In the genomic region with DNA sequence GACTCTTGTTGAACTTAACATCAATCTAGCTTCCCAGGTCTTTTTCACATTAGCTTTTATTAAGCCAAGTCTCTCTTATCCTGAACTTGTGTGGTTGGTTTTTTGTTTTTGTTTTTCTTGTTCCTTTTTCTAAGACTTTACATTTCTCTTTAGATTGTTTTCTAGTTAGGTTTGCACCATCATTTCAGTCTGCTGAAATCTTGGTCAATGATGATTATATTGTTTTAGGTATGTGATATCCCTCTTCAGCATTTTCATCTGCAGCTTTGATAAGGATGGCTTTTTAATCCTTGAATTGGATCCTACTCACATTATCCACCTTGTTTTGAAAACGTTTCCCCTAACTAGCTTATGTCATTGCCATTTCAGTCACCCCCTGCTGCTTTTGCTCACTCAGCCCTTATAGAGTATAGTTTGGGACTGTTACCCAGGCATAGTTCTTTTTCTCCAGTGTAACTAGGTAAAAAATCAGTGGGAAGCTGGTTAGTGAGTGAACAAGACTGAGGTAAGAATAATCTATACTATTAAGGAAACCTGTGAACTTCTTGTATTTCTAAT, we compare ENCODE assay signal across 1 cellular context.
TF ChIP-seq lines count a peak whose summit lies in the region.

No MANE protein-coding gene starts in this region.

TF ChIP-seq in GM23338, 12 proteins besides CTCF, POLR2A, EP300 and RAD21 (continued from another document):
- TF ChIP-seq, protein P1, sequence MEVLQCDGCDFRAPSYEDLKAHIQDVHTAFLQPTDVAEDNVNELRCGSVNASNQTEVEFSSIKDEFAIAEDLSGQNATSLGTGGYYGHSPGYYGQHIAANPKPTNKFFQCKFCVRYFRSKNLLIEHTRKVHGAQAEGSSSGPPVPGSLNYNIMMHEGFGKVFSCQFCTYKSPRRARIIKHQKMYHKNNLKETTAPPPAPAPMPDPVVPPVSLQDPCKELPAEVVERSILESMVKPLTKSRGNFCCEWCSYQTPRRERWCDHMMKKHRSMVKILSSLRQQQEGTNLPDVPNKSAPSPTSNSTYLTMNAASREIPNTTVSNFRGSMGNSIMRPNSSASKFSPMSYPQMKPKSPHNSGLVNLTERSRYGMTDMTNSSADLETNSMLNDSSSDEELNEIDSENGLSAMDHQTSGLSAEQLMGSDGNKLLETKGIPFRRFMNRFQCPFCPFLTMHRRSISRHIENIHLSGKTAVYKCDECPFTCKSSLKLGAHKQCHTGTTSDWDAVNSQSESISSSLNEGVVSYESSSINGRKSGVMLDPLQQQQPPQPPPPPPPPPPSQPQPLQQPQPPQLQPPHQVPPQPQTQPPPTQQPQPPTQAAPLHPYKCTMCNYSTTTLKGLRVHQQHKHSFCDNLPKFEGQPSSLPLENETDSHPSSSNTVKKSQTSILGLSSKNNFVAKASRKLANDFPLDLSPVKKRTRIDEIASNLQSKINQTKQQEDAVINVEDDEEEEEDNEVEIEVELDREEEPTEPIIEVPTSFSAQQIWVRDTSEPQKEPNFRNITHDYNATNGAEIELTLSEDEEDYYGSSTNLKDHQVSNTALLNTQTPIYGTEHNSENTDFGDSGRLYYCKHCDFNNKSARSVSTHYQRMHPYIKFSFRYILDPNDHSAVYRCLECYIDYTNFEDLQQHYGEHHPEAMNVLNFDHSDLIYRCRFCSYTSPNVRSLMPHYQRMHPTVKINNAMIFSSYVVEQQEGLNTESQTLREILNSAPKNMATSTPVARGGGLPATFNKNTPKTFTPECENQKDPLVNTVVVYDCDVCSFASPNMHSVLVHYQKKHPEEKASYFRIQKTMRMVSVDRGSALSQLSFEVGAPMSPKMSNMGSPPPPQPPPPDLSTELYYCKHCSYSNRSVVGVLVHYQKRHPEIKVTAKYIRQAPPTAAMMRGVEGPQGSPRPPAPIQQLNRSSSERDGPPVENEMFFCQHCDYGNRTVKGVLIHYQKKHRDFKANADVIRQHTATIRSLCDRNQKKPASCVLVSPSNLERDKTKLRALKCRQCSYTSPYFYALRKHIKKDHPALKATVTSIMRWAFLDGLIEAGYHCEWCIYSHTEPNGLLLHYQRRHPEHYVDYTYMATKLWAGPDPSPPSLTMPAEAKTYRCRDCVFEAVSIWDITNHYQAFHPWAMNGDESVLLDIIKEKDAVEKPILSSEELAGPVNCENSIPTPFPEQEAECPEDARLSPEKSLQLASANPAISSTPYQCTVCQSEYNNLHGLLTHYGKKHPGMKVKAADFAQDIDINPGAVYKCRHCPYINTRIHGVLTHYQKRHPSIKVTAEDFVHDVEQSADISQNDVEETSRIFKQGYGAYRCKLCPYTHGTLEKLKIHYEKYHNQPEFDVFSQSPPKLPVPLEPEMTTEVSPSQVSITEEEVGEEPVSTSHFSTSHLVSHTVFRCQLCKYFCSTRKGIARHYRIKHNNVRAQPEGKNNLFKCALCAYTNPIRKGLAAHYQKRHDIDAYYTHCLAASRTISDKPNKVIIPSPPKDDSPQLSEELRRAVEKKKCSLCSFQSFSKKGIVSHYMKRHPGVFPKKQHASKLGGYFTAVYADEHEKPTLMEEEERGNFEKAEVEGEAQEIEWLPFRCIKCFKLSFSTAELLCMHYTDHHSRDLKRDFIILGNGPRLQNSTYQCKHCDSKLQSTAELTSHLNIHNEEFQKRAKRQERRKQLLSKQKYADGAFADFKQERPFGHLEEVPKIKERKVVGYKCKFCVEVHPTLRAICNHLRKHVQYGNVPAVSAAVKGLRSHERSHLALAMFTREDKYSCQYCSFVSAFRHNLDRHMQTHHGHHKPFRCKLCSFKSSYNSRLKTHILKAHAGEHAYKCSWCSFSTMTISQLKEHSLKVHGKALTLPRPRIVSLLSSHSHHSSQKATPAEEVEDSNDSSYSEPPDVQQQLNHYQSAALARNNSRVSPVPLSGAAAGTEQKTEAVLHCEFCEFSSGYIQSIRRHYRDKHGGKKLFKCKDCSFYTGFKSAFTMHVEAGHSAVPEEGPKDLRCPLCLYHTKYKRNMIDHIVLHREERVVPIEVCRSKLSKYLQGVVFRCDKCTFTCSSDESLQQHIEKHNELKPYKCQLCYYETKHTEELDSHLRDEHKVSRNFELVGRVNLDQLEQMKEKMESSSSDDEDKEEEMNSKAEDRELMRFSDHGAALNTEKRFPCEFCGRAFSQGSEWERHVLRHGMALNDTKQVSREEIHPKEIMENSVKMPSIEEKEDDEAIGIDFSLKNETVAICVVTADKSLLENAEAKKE (CRISPR knock-in tag; IDR thresholded peaks at IDR 0.05): no peak
- TF ChIP-seq, protein P2, sequence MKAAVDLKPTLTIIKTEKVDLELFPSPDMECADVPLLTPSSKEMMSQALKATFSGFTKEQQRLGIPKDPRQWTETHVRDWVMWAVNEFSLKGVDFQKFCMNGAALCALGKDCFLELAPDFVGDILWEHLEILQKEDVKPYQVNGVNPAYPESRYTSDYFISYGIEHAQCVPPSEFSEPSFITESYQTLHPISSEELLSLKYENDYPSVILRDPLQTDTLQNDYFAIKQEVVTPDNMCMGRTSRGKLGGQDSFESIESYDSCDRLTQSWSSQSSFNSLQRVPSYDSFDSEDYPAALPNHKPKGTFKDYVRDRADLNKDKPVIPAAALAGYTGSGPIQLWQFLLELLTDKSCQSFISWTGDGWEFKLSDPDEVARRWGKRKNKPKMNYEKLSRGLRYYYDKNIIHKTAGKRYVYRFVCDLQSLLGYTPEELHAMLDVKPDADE (IDR thresholded peaks at IDR 0.05): no peak
- no peak for TF ChIP-seq CREB1 (CRISPR knock-in tag; IDR thresholded peaks at IDR 0.05; ENCODE audit: low read depth)
- TF ChIP-seq POLR2AphosphoS5 (IDR thresholded peaks at IDR 0.05; ENCODE audit: low read depth): no peak
- TF ChIP-seq NANOG (IDR thresholded peaks at IDR 0.05; ENCODE audit: borderline replicate concordance): no peak
- no peak for TF ChIP-seq ZNF114 (CRISPR knock-in tag; IDR thresholded peaks at IDR 0.05)
- no peak for TF ChIP-seq EZH2 (IDR thresholded peaks at IDR 0.05; ENCODE audit: low read depth, unreplicated experiment)
- TF ChIP-seq, protein P3, sequence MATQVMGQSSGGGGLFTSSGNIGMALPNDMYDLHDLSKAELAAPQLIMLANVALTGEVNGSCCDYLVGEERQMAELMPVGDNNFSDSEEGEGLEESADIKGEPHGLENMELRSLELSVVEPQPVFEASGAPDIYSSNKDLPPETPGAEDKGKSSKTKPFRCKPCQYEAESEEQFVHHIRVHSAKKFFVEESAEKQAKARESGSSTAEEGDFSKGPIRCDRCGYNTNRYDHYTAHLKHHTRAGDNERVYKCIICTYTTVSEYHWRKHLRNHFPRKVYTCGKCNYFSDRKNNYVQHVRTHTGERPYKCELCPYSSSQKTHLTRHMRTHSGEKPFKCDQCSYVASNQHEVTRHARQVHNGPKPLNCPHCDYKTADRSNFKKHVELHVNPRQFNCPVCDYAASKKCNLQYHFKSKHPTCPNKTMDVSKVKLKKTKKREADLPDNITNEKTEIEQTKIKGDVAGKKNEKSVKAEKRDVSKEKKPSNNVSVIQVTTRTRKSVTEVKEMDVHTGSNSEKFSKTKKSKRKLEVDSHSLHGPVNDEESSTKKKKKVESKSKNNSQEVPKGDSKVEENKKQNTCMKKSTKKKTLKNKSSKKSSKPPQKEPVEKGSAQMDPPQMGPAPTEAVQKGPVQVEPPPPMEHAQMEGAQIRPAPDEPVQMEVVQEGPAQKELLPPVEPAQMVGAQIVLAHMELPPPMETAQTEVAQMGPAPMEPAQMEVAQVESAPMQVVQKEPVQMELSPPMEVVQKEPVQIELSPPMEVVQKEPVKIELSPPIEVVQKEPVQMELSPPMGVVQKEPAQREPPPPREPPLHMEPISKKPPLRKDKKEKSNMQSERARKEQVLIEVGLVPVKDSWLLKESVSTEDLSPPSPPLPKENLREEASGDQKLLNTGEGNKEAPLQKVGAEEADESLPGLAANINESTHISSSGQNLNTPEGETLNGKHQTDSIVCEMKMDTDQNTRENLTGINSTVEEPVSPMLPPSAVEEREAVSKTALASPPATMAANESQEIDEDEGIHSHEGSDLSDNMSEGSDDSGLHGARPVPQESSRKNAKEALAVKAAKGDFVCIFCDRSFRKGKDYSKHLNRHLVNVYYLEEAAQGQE (IDR thresholded peaks at IDR 0.05; ENCODE audit: unreplicated experiment): no peak
- TF ChIP-seq JUNB (IDR thresholded peaks at IDR 0.05; ENCODE audit: unreplicated experiment): no peak
- TF ChIP-seq ZNF331 (CRISPR knock-in tag; IDR thresholded peaks at IDR 0.05; ENCODE audit: low read depth): no peak
